ENCODE assay signal across 1 cellular context in the genomic region with DNA sequence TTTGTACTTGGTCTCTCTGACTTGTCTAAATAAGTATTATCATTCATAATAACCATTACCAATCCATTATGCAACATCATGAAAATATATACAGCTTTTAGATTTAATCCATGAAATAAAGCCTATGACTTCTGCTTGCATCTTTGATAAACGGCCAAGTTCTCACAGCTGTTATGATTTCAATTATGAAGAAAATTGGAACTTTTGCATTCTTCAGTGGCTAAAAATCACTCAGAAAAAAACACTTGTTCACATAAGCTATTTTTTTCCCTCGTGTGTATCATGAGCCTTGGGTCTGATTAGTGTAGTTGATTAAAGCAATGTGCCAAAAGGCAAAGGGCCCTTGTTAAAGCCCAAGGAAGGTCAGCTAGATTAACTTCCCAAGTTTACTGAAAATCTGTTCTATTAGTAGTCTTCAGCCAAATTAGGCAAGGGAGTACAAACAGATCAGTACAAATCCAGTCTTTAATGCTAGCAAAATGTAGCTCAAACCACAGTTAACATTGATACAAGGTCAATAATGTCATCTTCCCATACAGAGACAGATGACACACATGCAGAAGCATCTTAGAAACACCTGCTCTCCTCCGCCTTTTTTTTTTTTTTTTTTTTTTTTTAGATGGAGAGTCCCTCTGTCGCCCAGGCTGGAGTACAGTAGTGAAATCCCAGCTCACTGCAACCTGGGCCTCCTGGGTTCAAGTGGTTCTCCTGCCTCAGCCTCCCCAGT.
TF ChIP-seq lines count a peak whose summit lies in the region.

No MANE protein-coding gene starts in this region.

TF ChIP-seq in HepG2, 621 proteins besides CTCF, POLR2A, EP300 and RAD21 (continued from another document):
- no peak for TF ChIP-seq NFAT5 (CRISPR knock-in tag; IDR thresholded peaks at IDR 0.05)
- TF ChIP-seq NCOA1 (CRISPR knock-in tag; IDR thresholded peaks at IDR 0.05), result peak; percentile 59; the same call in 1 of the 2 replicates
- TF ChIP-seq YEATS4 (CRISPR knock-in tag; IDR thresholded peaks at IDR 0.05; ENCODE audit: borderline replicate concordance), result no peak
- TF ChIP-seq KLF9 (CRISPR knock-in tag; IDR thresholded peaks at IDR 0.05; ENCODE audit: low read depth), result no peak
